Comparison of ENCODE assay signal across 1 cellular context in genomic region chr12:80513211-80513610, GRCh38.
TF ChIP-seq lines count a peak whose summit lies in the region.

No MANE protein-coding gene starts in this region.

TF ChIP-seq in endothelial cell of umbilical vein, 7 proteins besides CTCF, POLR2A, EP300 and RAD21 (continued from another document):
- no peak for TF ChIP-seq EZH2 (IDR thresholded peaks at IDR 0.05; ENCODE audit: borderline replicate concordance, low read depth, low read length, severe bottlenecking)
- TF ChIP-seq POLR2AphosphoS5 (IDR thresholded peaks at IDR 0.05; ENCODE audit: insufficient read depth, low read depth, low read length), result no peak
